Comparison of ENCODE assay signal across 2 cellular contexts in the genomic region with DNA sequence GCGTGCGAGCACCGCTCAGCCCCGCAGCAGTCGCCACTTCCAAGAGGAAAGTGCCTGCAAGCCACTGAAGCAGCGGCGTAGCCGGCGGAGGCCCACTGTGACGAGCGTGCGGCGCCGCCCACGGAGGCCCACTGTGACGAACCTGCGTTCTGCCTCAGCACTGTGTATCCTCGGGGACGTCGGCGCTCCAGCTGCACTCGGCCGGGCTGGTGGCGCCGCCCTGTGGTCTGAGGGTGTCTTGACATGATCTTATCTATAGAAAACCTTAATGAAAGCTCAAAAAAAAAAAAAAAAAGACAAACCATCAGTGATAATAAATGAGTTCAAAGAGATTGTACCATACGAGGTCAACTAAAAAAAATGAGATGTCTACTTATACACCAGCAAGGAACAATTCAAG.
TF ChIP-seq lines count a peak whose summit lies in the region.

Gene RGPD8, minus strand, starts transcription at position 166 of the 400 bp plus-strand sequence. CDS start 192 bp downstream, outside the sequence.

TF ChIP-seq in WTC11, 78 proteins besides CTCF, POLR2A, EP300 and RAD21:
- TF ChIP-seq, protein P1, sequence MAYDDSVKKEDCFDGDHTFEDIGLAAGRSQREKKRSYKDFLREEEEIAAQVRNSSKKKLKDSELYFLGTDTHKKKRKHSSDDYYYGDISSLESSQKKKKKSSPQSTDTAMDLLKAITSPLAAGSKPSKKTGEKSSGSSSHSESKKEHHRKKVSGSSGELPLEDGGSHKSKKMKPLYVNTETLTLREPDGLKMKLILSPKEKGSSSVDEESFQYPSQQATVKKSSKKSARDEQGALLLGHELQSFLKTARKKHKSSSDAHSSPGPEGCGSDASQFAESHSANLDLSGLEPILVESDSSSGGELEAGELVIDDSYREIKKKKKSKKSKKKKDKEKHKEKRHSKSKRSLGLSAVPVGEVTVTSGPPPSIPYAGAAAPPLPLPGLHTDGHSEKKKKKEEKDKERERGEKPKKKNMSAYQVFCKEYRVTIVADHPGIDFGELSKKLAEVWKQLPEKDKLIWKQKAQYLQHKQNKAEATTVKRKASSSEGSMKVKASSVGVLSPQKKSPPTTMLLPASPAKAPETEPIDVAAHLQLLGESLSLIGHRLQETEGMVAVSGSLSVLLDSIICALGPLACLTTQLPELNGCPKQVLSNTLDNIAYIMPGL (CRISPR knock-in tag; IDR thresholded peaks at IDR 0.05): 0 out of 2 replicates have a peak, but pooled peaks have one; percentile 45

TF ChIP-seq in GM12878, 131 proteins besides CTCF, POLR2A, EP300 and RAD21:
- TF ChIP-seq RUNX3 (IDR thresholded peaks at IDR 0.05; ENCODE audit: low read length) (0 out of 2 replicates have a peak, but pooled peaks have one; percentile 16), ZNF384 (IDR thresholded peaks at IDR 0.05; ENCODE audit: borderline replicate concordance, low read depth, low read length) (peak; percentile 78), TCF12 (IDR thresholded peaks at IDR 0.05; ENCODE audit: low read depth, low read length) (0 out of 2 replicates have a peak, but pooled peaks have one; percentile 7), SMC3 (IDR thresholded peaks at IDR 0.05; ENCODE audit: borderline replicate concordance, low read length) (peak; percentile 46; the same call in 1 of the 2 replicates)
- TF ChIP-seq, protein P2, sequence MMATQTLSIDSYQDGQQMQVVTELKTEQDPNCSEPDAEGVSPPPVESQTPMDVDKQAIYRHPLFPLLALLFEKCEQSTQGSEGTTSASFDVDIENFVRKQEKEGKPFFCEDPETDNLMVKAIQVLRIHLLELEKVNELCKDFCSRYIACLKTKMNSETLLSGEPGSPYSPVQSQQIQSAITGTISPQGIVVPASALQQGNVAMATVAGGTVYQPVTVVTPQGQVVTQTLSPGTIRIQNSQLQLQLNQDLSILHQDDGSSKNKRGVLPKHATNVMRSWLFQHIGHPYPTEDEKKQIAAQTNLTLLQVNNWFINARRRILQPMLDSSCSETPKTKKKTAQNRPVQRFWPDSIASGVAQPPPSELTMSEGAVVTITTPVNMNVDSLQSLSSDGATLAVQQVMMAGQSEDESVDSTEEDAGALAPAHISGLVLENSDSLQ (IDR thresholded peaks at IDR 0.05): peak; percentile 12; the same call in 1 of the 2 replicates
TF ChIP-seq in GM12878: peak in this region for 5; not testable (repeated sequence) for 126.
